In the genomic region with DNA sequence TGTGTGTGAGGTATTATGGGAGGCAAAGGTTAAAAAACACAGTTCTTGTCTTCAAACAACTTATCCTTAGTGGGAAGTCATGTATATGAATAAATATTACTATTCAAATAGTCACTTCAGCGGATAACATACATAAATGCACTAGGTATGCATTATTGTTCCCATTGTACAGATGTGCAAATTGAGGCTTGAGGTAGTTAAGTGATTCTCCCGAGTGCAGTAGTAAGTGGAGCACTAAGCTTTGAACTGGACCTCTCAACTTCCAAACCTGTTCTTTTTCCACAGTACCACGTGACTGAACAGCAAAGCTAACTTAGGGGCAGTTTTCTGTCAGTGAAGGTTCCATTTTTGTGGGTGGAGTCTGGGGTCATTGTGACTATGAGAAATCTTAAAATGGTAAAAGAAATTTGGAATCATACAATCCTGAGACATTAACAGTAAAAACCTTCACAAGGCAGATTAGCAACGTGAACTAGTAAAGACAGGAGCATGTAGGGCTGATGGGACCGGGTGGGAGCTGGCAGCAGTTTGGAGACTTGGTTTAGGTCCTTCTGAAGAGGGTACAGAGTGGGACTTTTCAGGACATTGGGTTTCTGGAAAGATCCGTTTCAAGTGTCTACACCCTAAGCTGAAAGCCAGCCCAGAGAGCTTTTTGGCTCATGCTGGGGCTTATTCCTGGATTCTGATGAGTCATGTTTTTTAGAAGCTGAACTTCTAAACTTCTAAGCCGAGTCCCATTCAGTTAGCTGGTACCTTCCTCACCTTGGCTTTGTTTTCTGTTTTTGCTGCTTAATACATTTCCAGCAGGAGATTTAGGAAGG, we compare ENCODE assay signal across 8 cellular contexts.
DNase-seq lines count a peak whose midpoint lies in the region; ATAC-seq and TF ChIP-seq lines count a peak whose summit lies in the region.

No MANE protein-coding gene starts in this region.

- TF ChIP-seq CTCF in HEK293 (tag by site-specific recombination; IDR thresholded peaks at IDR 0.05) (no peak), left lung (IDR thresholded peaks at IDR 0.05) (no peak)

- H3K4me3 ChIP-seq in HEK293 (ENCODE audit: low read depth, low read length), result no peak overlapping the region
- H3K4me3 ChIP-seq in left lung, result no peak overlapping the region

- DNase-seq in 8988T (peak; percentile 20), amniotic epithelial cell (ENCODE audit: low read depth) (peak; percentile 75), left lung (peak in 1 of 2 donors; percentile 36), inferior parietal cortex (ENCODE audit: extremely low spot score) (no peak), CD1c-positive myeloid dendritic cell (ENCODE audit: extremely low spot score) (no peak), retina (no peak), NCI-H1105 treated with DMSO at 0.1 percent for 48 hours (lab: John Stamatoyannopoulos, UW) (no peak)

- H3K9me3 ChIP-seq in HEK293 (ENCODE audit: control insufficient read depth, insufficient read depth, low read depth, low read length) (no peaks in the 10 kb centered on the region), left lung (no peaks in the 10 kb centered on the region)

- peak; percentile 72 for ATAC-seq in left lung

- CTCF ChIA-PET in HEK293 (lab: Yijun Ruan, JAX), result interaction anchor here (0.5 to 1.2 kb wide), 3 partner anchors 59 to 1995 kb away, joined by 3 to 5 read pairs (median 3); no protein-coding TSS in a partner anchor

- POLR2A ChIA-PET in HEK293 (lab: Yijun Ruan, JAX), result no interaction called here

- H3K27me3 ChIP-seq in left lung, result no peaks in the 10 kb centered on the region

- H3K27ac ChIP-seq in HEK293 (ENCODE audit: extremely low read depth, low read depth, low read length), result peak overlapping the region; percentile 78; the same call in 1 of the 2 replicates
- peak overlapping the region; percentile 9 to 50 for H3K27ac ChIP-seq in left lung

- H3K36me3 ChIP-seq in HEK293 (ENCODE audit: control insufficient read depth in 2 of 2, insufficient read depth in 1 of 2, low read length in 2 of 2) (no peaks in the 10 kb centered on the region), left lung (no peaks in the 10 kb centered on the region)

- intact Hi-C loops in left lung (cut with DNase I), result no loop called here

- H3K4me1 ChIP-seq in HEK293 (ENCODE audit: control insufficient read depth, insufficient read depth, low read length), result peaks cover 34% of the 10 kb centered on the region
- H3K4me1 ChIP-seq in left lung, result peaks cover 13 to 23% of the 10 kb centered on the region in 2 donors

TF ChIP-seq in HEK293, 187 proteins besides CTCF, POLR2A, EP300 and RAD21:
- TF ChIP-seq, protein P1, sequence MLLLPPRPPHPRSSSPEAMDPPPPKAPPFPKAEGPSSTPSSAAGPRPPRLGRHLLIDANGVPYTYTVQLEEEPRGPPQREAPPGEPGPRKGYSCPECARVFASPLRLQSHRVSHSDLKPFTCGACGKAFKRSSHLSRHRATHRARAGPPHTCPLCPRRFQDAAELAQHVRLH (tag by site-specific recombination; IDR thresholded peaks at IDR 0.05), result peak; percentile 74; the same call in 1 of the 2 replicates
- peak; percentile 52; the same call in 1 of the 2 replicates for TF ChIP-seq ZNF664 (tag by site-specific recombination; IDR thresholded peaks at IDR 0.05)
- TF ChIP-seq, protein P2, sequence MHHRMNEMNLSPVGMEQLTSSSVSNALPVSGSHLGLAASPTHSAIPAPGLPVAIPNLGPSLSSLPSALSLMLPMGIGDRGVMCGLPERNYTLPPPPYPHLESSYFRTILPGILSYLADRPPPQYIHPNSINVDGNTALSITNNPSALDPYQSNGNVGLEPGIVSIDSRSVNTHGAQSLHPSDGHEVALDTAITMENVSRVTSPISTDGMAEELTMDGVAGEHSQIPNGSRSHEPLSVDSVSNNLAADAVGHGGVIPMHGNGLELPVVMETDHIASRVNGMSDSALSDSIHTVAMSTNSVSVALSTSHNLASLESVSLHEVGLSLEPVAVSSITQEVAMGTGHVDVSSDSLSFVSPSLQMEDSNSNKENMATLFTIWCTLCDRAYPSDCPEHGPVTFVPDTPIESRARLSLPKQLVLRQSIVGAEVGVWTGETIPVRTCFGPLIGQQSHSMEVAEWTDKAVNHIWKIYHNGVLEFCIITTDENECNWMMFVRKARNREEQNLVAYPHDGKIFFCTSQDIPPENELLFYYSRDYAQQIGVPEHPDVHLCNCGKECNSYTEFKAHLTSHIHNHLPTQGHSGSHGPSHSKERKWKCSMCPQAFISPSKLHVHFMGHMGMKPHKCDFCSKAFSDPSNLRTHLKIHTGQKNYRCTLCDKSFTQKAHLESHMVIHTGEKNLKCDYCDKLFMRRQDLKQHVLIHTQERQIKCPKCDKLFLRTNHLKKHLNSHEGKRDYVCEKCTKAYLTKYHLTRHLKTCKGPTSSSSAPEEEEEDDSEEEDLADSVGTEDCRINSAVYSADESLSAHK (tag by site-specific recombination; IDR thresholded peaks at IDR 0.05), result peak; percentile 95
- peak; percentile 30; the same call in 1 of the 2 replicates for TF ChIP-seq ZBTB8A (tag by site-specific recombination; IDR thresholded peaks at IDR 0.05)
- TF ChIP-seq, protein P3, sequence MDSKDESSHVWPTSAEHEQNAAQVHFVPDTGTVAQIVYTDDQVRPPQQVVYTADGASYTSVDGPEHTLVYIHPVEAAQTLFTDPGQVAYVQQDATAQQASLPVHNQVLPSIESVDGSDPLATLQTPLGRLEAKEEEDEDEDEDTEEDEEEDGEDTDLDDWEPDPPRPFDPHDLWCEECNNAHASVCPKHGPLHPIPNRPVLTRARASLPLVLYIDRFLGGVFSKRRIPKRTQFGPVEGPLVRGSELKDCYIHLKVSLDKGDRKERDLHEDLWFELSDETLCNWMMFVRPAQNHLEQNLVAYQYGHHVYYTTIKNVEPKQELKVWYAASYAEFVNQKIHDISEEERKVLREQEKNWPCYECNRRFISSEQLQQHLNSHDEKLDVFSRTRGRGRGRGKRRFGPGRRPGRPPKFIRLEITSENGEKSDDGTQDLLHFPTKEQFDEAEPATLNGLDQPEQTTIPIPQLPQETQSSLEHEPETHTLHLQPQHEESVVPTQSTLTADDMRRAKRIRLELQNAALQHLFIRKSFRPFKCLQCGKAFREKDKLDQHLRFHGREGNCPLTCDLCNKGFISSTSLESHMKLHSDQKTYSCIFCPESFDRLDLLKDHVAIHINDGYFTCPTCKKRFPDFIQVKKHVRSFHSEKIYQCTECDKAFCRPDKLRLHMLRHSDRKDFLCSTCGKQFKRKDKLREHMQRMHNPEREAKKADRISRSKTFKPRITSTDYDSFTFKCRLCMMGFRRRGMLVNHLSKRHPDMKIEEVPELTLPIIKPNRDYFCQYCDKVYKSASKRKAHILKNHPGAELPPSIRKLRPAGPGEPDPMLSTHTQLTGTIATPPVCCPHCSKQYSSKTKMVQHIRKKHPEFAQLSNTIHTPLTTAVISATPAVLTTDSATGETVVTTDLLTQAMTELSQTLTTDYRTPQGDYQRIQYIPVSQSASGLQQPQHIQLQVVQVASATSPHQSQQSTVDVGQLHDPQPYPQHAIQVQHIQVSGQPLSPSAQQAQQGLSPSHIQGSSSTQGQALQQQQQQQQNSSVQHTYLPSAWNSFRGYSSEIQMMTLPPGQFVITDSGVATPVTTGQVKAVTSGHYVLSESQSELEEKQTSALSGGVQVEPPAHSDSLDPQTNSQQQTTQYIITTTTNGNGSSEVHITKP (tag by site-specific recombination; IDR thresholded peaks at IDR 0.05), result peak; percentile 9; the same call in 1 of the 2 replicates
- 0 out of 2 replicates have a peak, but pooled peaks have one; percentile 37 for TF ChIP-seq ZFP69B (tag by site-specific recombination; IDR thresholded peaks at IDR 0.05)
- 0 out of 2 replicates have a peak, but pooled peaks have one; percentile 12 for TF ChIP-seq OSR2 (tag by site-specific recombination; IDR thresholded peaks at IDR 0.05)
- TF ChIP-seq ZNF391 (tag by site-specific recombination; IDR thresholded peaks at IDR 0.05; ENCODE audit: borderline replicate concordance, low read depth), result no peak
- no peak for TF ChIP-seq KLF1 (tag by site-specific recombination; IDR thresholded peaks at IDR 0.05)

Comparison
In these comparisons a context has a peak if more than half of its experiments do, and no peak if none do; other contexts are left out.
1. DNase-seq: peak in 8988T (single experiment) and amniotic epithelial cell (single experiment); none in inferior parietal cortex (single experiment), CD1c-positive myeloid dendritic cell (single experiment), retina (single experiment) and NCI-H1105 treated with DMSO at 0.1 percent for 48 hours (single experiment).